2 cellular contexts compared by ENCODE assay signal in genomic region chr19:49133621-49134454, GRCh38.
TF ChIP-seq lines count a peak whose summit lies in the region.

No MANE protein-coding gene starts in this region.

TF ChIP-seq in SK-N-SH, 30 proteins besides CTCF, POLR2A, EP300 and RAD21:
- no peak for TF ChIP-seq EZH2phosphoT487 (IDR thresholded peaks at IDR 0.05; ENCODE audit: borderline replicate concordance, low read depth)
- no peak for TF ChIP-seq NRF1 (IDR thresholded peaks at IDR 0.05; ENCODE audit: low read depth, low read length)
- TF ChIP-seq RCOR1 (IDR thresholded peaks at IDR 0.05; ENCODE audit: low read length): no peak
- no peak for TF ChIP-seq MEF2A (IDR thresholded peaks at IDR 0.05; ENCODE audit: borderline replicate concordance, low read depth)

TF ChIP-seq in SK-N-SH treated with all-trans-retinoic acid at 6 μM for 48 hours, 23 proteins besides CTCF, POLR2A, EP300 and RAD21:
- TF ChIP-seq CSRNP3 (CRISPR knock-in tag; IDR thresholded peaks at IDR 0.05) (no peak), ZNF565 (CRISPR knock-in tag; conservative IDR thresholded peaks at IDR 0.05; ENCODE audit: low read depth) (no peak), ZFP3 (CRISPR knock-in tag; IDR thresholded peaks at IDR 0.05) (no peak), SNAI2 (CRISPR knock-in tag; IDR thresholded peaks at IDR 0.05) (no peak), ARNTL (CRISPR knock-in tag; IDR thresholded peaks at IDR 0.05; ENCODE audit: borderline replicate concordance, low read depth) (no peak), OSR1 (CRISPR knock-in tag; IDR thresholded peaks at IDR 0.05) (no peak), ZC3H10 (CRISPR knock-in tag; IDR thresholded peaks at IDR 0.05) (no peak), RARB (CRISPR knock-in tag; IDR thresholded peaks at IDR 0.05) (no peak), PATZ1 (CRISPR knock-in tag; IDR thresholded peaks at IDR 0.05; ENCODE audit: borderline replicate concordance) (no peak), ESRRG (CRISPR knock-in tag; IDR thresholded peaks at IDR 0.05) (no peak), PPARA (CRISPR knock-in tag; IDR thresholded peaks at IDR 0.05; ENCODE audit: borderline replicate concordance) (no peak), GLIS3 (CRISPR knock-in tag; IDR thresholded peaks at IDR 0.05) (no peak), ISL1 (CRISPR knock-in tag; IDR thresholded peaks at IDR 0.05) (no peak)
TF ChIP-seq in SK-N-SH treated with all-trans-retinoic acid at 6 μM for 48 hours: peak in this region for 0.
